ENCODE assay signal across 1 cellular context in the genomic region with DNA sequence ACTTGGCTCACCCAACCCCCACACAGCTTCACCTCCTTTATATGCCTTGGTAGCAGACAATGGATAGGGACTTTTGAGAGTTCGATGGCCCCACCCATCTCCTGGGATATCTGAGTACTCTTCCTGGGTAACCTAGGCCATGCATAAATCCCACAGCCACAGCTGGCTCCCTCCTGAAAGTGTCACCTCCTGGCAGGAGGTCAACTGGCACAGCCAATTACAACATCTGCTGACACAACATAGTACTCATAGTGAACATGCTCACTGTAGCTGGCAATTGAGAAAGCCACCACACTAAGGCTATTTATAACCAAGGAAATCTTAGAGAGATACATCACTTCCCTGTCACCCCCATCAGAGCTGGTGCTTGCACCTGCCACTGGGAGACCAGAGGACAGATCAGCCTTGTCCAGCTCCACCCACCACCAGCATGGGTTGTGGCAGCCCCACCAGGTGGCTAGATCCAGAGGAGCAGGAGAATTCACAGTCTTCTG.
TF ChIP-seq lines count a peak whose summit lies in the region.

No MANE protein-coding gene starts in this region.

TF ChIP-seq in GM23338, 12 proteins besides CTCF, POLR2A, EP300 and RAD21 (continued from another document):
- TF ChIP-seq, protein P1, sequence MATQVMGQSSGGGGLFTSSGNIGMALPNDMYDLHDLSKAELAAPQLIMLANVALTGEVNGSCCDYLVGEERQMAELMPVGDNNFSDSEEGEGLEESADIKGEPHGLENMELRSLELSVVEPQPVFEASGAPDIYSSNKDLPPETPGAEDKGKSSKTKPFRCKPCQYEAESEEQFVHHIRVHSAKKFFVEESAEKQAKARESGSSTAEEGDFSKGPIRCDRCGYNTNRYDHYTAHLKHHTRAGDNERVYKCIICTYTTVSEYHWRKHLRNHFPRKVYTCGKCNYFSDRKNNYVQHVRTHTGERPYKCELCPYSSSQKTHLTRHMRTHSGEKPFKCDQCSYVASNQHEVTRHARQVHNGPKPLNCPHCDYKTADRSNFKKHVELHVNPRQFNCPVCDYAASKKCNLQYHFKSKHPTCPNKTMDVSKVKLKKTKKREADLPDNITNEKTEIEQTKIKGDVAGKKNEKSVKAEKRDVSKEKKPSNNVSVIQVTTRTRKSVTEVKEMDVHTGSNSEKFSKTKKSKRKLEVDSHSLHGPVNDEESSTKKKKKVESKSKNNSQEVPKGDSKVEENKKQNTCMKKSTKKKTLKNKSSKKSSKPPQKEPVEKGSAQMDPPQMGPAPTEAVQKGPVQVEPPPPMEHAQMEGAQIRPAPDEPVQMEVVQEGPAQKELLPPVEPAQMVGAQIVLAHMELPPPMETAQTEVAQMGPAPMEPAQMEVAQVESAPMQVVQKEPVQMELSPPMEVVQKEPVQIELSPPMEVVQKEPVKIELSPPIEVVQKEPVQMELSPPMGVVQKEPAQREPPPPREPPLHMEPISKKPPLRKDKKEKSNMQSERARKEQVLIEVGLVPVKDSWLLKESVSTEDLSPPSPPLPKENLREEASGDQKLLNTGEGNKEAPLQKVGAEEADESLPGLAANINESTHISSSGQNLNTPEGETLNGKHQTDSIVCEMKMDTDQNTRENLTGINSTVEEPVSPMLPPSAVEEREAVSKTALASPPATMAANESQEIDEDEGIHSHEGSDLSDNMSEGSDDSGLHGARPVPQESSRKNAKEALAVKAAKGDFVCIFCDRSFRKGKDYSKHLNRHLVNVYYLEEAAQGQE (IDR thresholded peaks at IDR 0.05; ENCODE audit: unreplicated experiment) = no peak
- TF ChIP-seq EZH2 (IDR thresholded peaks at IDR 0.05; ENCODE audit: low read depth, unreplicated experiment) (no peak), ZNF114 (CRISPR knock-in tag; IDR thresholded peaks at IDR 0.05) (no peak)
- TF ChIP-seq, protein P2, sequence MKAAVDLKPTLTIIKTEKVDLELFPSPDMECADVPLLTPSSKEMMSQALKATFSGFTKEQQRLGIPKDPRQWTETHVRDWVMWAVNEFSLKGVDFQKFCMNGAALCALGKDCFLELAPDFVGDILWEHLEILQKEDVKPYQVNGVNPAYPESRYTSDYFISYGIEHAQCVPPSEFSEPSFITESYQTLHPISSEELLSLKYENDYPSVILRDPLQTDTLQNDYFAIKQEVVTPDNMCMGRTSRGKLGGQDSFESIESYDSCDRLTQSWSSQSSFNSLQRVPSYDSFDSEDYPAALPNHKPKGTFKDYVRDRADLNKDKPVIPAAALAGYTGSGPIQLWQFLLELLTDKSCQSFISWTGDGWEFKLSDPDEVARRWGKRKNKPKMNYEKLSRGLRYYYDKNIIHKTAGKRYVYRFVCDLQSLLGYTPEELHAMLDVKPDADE (IDR thresholded peaks at IDR 0.05) = no peak
